Comparison of ENCODE assay signal across 8 cellular contexts in the genomic region with DNA sequence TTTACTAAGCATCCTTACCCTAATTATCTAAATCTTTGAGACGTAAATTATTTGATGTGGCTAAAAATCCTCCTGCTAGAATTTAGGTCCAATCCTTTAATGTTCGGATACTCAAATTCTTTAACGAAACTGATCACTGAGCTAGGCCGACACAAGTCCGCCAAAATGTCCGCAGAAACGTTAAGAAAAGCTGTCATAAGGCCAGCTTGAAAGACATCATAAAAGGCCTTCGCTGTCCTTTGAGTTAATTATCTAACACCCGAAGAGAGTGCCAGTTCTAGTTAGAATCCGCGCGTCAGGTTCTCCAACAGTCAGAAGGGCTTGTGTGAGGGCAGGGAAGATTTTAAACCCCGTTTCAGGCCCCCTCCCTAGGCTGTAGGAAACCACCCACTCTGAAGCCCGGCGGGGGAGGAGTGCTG. TPM values are rescaled to one million over a fixed set of nuclear protein-coding genes. Genes with fewer than 3 reads are reported as not detected.
DNase-seq lines count a peak whose midpoint lies in the region; ATAC-seq and TF ChIP-seq lines count a peak whose summit lies in the region.

No MANE protein-coding gene starts in this region.

- H3K4me3 ChIP-seq in left ventricle myocardium inferior (peak overlapping the region; percentile 92), iPS-11a (ENCODE audit: low read depth, low read length) (peak overlapping the region; percentile 89)

- no peaks in the 10 kb centered on the region for H3K9me3 ChIP-seq in left ventricle myocardium inferior (replicated peaks)

- H3K27me3 ChIP-seq in left ventricle myocardium inferior (ENCODE audit: low read depth): no peaks in the 10 kb centered on the region

- H3K4me1 Mint-ChIP-seq in activated T-cell treated with anti-CD3 and anti-CD28 coated beads, Interleukin-2, amount 50 U/mL, for 4 hours (ENCODE audit: low read depth): peaks cover 52% of the 10 kb centered on the region
- H3K4me1 Mint-ChIP-seq in stimulated activated effector memory CD8-positive, alpha-beta T cell treated with anti-CD3 and anti-CD28 coated beads, Interleukin-12 subunit alpha, Interleukin-12 subunit beta, amount 100 ng/mL, for 72 hours: peaks cover 30% of the 10 kb centered on the region

- H3K27ac ChIP-seq in left ventricle myocardium inferior (replicated peaks): peak overlapping the region; percentile 99

- H3K4me1 ChIP-seq in left ventricle myocardium inferior: peaks cover 61% of the 10 kb centered on the region

- peak overlapping the region; percentile 99 for H3K27ac Mint-ChIP-seq in stimulated activated effector memory CD8-positive, alpha-beta T cell treated with anti-CD3 and anti-CD28 coated beads, Interleukin-12 subunit alpha, Interleukin-12 subunit beta, amount 100 ng/mL, for 72 hours

- no peaks in the 10 kb centered on the region for H3K27me3 Mint-ChIP-seq in activated T-cell treated with anti-CD3 and anti-CD28 coated beads, Interleukin-2, amount 50 U/mL, for 4 hours (ENCODE audit: low read depth)

- intact Hi-C loops in left ventricle myocardium inferior (cut with micrococcal nuclease): no loop called here
- intact Hi-C loops in left ventricle myocardium superior (cut with micrococcal nuclease): no loop called here

- peaks cover 9% of the 10 kb centered on the region for H3K36me3 Mint-ChIP-seq in activated T-cell treated with anti-CD3 and anti-CD28 coated beads, Interleukin-2, amount 50 U/mL, for 4 hours (ENCODE audit: insufficient read depth)
- peaks cover 51% of the 10 kb centered on the region for H3K36me3 Mint-ChIP-seq in stimulated activated effector memory CD8-positive, alpha-beta T cell treated with anti-CD3 and anti-CD28 coated beads, Interleukin-12 subunit alpha, Interleukin-12 subunit beta, amount 100 ng/mL, for 72 hours

- H3K4me3 Mint-ChIP-seq in activated T-cell treated with anti-CD3 and anti-CD28 coated beads, Interleukin-2, amount 50 U/mL, for 4 hours: peak overlapping the region; percentile 95
- peak overlapping the region; percentile 85 for H3K4me3 Mint-ChIP-seq in stimulated activated effector memory CD8-positive, alpha-beta T cell treated with anti-CD3 and anti-CD28 coated beads, Interleukin-12 subunit alpha, Interleukin-12 subunit beta, amount 100 ng/mL, for 72 hours

- TF ChIP-seq CTCF in left ventricle myocardium inferior (IDR thresholded peaks at IDR 0.05; ENCODE audit: borderline replicate concordance): no peak
- no peak for TF ChIP-seq CTCF in GM20000 (IDR thresholded peaks at IDR 0.05; ENCODE audit: extremely low read depth, missing control alignments)

- ATAC-seq in left ventricle myocardium superior: no peak
- no peak for ATAC-seq in activated T-cell treated with anti-CD3 and anti-CD28 coated beads, Interleukin-2, amount 50 U/mL, for 4 hours
- no peak for ATAC-seq in stimulated activated effector memory CD8-positive, alpha-beta T cell treated with anti-CD3 and anti-CD28 coated beads, Interleukin-12 subunit alpha, Interleukin-12 subunit beta, amount 100 ng/mL, for 72 hours
- no peak for ATAC-seq in HG03442 (IDR thresholded peaks at IDR 0.05; ENCODE audit: unreplicated experiment)
- ATAC-seq in HG02642 (IDR thresholded peaks at IDR 0.05; ENCODE audit: poor library complexity, unreplicated experiment): no peak

- no peak for DNase-seq in left ventricle myocardium inferior
- DNase-seq in left ventricle myocardium superior: no peak
- DNase-seq in activated T-cell treated with anti-CD3 and anti-CD28 coated beads, Interleukin-2, amount 50 U/mL, for 4 hours: no peak
- no peak for DNase-seq in stimulated activated effector memory CD8-positive, alpha-beta T cell treated with anti-CD3 and anti-CD28 coated beads, Interleukin-12 subunit alpha, Interleukin-12 subunit beta, amount 100 ng/mL, for 72 hours (ENCODE audit: low spot score in 2 of 2)
- no peak for DNase-seq in GM20000 (ENCODE audit: low spot score)

- no peaks in the 10 kb centered on the region for H3K9me3 Mint-ChIP-seq in activated T-cell treated with anti-CD3 and anti-CD28 coated beads, Interleukin-2, amount 50 U/mL, for 4 hours
- H3K9me3 Mint-ChIP-seq in stimulated activated effector memory CD8-positive, alpha-beta T cell treated with anti-CD3 and anti-CD28 coated beads, Interleukin-12 subunit alpha, Interleukin-12 subunit beta, amount 100 ng/mL, for 72 hours: no peaks in the 10 kb centered on the region

- no peaks in the 10 kb centered on the region for H3K36me3 ChIP-seq in left ventricle myocardium inferior

RNA-seq across cellular contexts. Expression of gene CLTC, which starts 0.8 kb away (rescaled TPM):
- total RNA-seq in left ventricle myocardium inferior: 162 TPM
- 143 TPM for total RNA-seq in left ventricle myocardium superior
- total RNA-seq in activated T-cell treated with anti-CD3 and anti-CD28 coated beads, Interleukin-2, amount 50 U/mL, for 4 hours: 100 to 1,000 TPM; 177 to 195 (median 183) TPM

RNA-seq across cellular contexts. Expression of gene DHX40, which starts 53.5 kb away (rescaled TPM):
- 17.0 TPM for total RNA-seq in left ventricle myocardium inferior
- 20.9 TPM for total RNA-seq in left ventricle myocardium superior
- total RNA-seq in activated T-cell treated with anti-CD3 and anti-CD28 coated beads, Interleukin-2, amount 50 U/mL, for 4 hours: 10 to 100 TPM; 14.5 to 15.3 (median 15.3) TPM
